ENCODE assay signal across 1 cellular context in the genomic region with DNA sequence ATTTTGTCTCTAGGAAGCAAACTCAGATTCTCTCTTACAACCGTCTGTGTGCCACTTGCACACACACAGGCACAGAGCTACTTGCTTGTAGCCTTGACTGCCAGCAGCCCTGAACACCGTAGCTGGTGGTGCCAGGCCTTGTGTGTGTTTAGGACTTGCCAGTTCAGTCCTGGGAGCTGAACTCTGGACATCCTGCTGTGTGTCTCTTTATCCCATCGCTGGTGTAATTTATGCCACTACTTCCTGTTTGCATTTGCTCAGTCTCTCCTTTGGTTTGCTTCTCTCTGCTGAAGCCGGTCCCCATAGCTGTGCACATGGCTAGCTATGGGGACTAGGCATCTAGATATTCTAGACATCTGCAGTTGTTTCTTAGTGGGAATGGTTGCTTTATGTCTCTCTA.
TF ChIP-seq lines count a peak whose summit lies in the region.

No MANE protein-coding gene starts in this region.

TF ChIP-seq in HepG2, 621 proteins besides CTCF, POLR2A, EP300 and RAD21 (continued from another document and continues in another):
- TF ChIP-seq, protein P1, sequence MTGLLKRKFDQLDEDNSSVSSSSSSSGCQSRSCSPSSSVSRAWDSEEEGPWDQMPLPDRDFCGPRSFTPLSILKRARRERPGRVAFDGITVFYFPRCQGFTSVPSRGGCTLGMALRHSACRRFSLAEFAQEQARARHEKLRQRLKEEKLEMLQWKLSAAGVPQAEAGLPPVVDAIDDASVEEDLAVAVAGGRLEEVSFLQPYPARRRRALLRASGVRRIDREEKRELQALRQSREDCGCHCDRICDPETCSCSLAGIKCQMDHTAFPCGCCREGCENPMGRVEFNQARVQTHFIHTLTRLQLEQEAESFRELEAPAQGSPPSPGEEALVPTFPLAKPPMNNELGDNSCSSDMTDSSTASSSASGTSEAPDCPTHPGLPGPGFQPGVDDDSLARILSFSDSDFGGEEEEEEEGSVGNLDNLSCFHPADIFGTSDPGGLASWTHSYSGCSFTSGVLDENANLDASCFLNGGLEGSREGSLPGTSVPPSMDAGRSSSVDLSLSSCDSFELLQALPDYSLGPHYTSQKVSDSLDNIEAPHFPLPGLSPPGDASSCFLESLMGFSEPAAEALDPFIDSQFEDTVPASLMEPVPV (CRISPR knock-in tag; IDR thresholded peaks at IDR 0.05), result no peak
- TF ChIP-seq EHMT2 (IDR thresholded peaks at IDR 0.05; ENCODE audit: borderline replicate concordance, low read depth, low read length) (no peak), ZNF101 (CRISPR knock-in tag; IDR thresholded peaks at IDR 0.05; ENCODE audit: borderline replicate concordance, low read depth) (no peak), ZNF496 (CRISPR knock-in tag; IDR thresholded peaks at IDR 0.05; ENCODE audit: insufficient replicate concordance) (no peak), SP1 (IDR thresholded peaks at IDR 0.05) (no peak), SP1 (CRISPR knock-in tag; IDR thresholded peaks at IDR 0.05) (no peak), ZNF501 (CRISPR knock-in tag; IDR thresholded peaks at IDR 0.05) (no peak), ZFP37 (CRISPR knock-in tag; IDR thresholded peaks at IDR 0.05; ENCODE audit: borderline replicate concordance) (no peak), ZNF143 (CRISPR knock-in tag; IDR thresholded peaks at IDR 0.05) (no peak), TRIM24 (CRISPR knock-in tag; IDR thresholded peaks at IDR 0.05) (no peak), ZFP36L2 (CRISPR knock-in tag; IDR thresholded peaks at IDR 0.05) (no peak), CAMTA2 (CRISPR knock-in tag; IDR thresholded peaks at IDR 0.05; ENCODE audit: borderline replicate concordance) (no peak), ZC3H13 (CRISPR knock-in tag; IDR thresholded peaks at IDR 0.05) (no peak), ZNF672 (CRISPR knock-in tag; IDR thresholded peaks at IDR 0.05) (no peak), ZNF329 (CRISPR knock-in tag; IDR thresholded peaks at IDR 0.05; ENCODE audit: low read depth) (no peak), PHF5A (CRISPR knock-in tag; IDR thresholded peaks at IDR 0.05; ENCODE audit: low read depth, unreplicated experiment) (no peak), DR1 (CRISPR knock-in tag; IDR thresholded peaks at IDR 0.05) (no peak), ZNF317 (CRISPR knock-in tag; IDR thresholded peaks at IDR 0.05) (no peak), ZNF549 (CRISPR knock-in tag; IDR thresholded peaks at IDR 0.05) (no peak), ZNF781 (CRISPR knock-in tag; IDR thresholded peaks at IDR 0.05; ENCODE audit: borderline replicate concordance, not compliant biosample characterization) (no peak), JARID2 (CRISPR knock-in tag; IDR thresholded peaks at IDR 0.05; ENCODE audit: insufficient replicate concordance) (no peak), ZFP82 (CRISPR knock-in tag; IDR thresholded peaks at IDR 0.05; ENCODE audit: borderline replicate concordance) (no peak), ZNF562 (CRISPR knock-in tag; IDR thresholded peaks at IDR 0.05; ENCODE audit: borderline replicate concordance) (no peak)
- TF ChIP-seq, protein P2, sequence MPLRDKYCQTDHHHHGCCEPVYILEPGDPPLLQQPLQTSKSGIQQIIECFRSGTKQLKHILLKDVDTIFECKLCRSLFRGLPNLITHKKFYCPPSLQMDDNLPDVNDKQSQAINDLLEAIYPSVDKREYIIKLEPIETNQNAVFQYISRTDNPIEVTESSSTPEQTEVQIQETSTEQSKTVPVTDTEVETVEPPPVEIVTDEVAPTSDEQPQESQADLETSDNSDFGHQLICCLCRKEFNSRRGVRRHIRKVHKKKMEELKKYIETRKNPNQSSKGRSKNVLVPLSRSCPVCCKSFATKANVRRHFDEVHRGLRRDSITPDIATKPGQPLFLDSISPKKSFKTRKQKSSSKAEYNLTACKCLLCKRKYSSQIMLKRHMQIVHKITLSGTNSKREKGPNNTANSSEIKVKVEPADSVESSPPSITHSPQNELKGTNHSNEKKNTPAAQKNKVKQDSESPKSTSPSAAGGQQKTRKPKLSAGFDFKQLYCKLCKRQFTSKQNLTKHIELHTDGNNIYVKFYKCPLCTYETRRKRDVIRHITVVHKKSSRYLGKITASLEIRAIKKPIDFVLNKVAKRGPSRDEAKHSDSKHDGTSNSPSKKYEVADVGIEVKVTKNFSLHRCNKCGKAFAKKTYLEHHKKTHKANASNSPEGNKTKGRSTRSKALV (CRISPR knock-in tag; IDR thresholded peaks at IDR 0.05), result no peak
- TF ChIP-seq, protein P3, sequence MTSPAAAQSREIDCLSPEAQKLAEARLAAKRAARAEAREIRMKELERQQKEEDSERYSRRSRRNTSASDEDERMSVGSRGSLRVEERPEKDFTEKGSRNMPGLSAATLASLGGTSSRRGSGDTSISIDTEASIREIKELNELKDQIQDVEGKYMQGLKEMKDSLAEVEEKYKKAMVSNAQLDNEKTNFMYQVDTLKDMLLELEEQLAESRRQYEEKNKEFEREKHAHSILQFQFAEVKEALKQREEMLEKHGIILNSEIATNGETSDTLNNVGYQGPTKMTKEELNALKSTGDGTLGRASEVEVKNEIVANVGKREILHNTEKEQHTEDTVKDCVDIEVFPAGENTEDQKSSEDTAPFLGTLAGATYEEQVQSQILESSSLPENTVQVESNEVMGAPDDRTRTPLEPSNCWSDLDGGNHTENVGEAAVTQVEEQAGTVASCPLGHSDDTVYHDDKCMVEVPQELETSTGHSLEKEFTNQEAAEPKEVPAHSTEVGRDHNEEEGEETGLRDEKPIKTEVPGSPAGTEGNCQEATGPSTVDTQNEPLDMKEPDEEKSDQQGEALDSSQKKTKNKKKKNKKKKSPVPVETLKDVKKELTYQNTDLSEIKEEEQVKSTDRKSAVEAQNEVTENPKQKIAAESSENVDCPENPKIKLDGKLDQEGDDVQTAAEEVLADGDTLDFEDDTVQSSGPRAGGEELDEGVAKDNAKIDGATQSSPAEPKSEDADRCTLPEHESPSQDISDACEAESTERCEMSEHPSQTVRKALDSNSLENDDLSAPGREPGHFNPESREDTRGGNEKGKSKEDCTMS (CRISPR knock-in tag; conservative IDR thresholded peaks at IDR 0.05), result no peak
- TF ChIP-seq, protein P4, sequence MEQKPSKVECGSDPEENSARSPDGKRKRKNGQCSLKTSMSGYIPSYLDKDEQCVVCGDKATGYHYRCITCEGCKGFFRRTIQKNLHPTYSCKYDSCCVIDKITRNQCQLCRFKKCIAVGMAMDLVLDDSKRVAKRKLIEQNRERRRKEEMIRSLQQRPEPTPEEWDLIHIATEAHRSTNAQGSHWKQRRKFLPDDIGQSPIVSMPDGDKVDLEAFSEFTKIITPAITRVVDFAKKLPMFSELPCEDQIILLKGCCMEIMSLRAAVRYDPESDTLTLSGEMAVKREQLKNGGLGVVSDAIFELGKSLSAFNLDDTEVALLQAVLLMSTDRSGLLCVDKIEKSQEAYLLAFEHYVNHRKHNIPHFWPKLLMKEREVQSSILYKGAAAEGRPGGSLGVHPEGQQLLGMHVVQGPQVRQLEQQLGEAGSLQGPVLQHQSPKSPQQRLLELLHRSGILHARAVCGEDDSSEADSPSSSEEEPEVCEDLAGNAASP (CRISPR knock-in tag; IDR thresholded peaks at IDR 0.05; ENCODE audit: borderline replicate concordance), result peak; percentile 12; the same call in 1 of the 2 replicates
- TF ChIP-seq, protein P5, sequence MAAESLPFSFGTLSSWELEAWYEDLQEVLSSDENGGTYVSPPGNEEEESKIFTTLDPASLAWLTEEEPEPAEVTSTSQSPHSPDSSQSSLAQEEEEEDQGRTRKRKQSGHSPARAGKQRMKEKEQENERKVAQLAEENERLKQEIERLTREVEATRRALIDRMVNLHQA (CRISPR knock-in tag; IDR thresholded peaks at IDR 0.05), result no peak
- TF ChIP-seq, protein P6, sequence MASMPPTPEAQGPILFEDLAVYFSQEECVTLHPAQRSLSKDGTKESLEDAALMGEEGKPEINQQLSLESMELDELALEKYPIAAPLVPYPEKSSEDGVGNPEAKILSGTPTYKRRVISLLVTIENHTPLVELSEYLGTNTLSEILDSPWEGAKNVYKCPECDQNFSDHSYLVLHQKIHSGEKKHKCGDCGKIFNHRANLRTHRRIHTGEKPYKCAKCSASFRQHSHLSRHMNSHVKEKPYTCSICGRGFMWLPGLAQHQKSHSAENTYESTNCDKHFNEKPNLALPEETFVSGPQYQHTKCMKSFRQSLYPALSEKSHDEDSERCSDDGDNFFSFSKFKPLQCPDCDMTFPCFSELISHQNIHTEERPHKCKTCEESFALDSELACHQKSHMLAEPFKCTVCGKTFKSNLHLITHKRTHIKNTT (CRISPR knock-in tag; IDR thresholded peaks at IDR 0.05), result no peak
- TF ChIP-seq, protein P7, sequence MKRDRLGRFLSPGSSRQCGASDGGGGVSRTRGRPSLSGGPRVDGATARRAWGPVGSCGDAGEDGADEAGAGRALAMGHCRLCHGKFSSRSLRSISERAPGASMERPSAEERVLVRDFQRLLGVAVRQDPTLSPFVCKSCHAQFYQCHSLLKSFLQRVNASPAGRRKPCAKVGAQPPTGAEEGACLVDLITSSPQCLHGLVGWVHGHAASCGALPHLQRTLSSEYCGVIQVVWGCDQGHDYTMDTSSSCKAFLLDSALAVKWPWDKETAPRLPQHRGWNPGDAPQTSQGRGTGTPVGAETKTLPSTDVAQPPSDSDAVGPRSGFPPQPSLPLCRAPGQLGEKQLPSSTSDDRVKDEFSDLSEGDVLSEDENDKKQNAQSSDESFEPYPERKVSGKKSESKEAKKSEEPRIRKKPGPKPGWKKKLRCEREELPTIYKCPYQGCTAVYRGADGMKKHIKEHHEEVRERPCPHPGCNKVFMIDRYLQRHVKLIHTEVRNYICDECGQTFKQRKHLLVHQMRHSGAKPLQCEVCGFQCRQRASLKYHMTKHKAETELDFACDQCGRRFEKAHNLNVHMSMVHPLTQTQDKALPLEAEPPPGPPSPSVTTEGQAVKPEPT (CRISPR knock-in tag; IDR thresholded peaks at IDR 0.05; ENCODE audit: low read depth), result no peak
- TF ChIP-seq, protein P8, sequence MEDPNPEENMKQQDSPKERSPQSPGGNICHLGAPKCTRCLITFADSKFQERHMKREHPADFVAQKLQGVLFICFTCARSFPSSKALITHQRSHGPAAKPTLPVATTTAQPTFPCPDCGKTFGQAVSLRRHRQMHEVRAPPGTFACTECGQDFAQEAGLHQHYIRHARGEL (CRISPR knock-in tag; IDR thresholded peaks at IDR 0.05), result no peak
- TF ChIP-seq, protein P9, sequence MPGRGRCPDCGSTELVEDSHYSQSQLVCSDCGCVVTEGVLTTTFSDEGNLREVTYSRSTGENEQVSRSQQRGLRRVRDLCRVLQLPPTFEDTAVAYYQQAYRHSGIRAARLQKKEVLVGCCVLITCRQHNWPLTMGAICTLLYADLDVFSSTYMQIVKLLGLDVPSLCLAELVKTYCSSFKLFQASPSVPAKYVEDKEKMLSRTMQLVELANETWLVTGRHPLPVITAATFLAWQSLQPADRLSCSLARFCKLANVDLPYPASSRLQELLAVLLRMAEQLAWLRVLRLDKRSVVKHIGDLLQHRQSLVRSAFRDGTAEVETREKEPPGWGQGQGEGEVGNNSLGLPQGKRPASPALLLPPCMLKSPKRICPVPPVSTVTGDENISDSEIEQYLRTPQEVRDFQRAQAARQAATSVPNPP (CRISPR knock-in tag; IDR thresholded peaks at IDR 0.05), result no peak
- TF ChIP-seq, protein P10, sequence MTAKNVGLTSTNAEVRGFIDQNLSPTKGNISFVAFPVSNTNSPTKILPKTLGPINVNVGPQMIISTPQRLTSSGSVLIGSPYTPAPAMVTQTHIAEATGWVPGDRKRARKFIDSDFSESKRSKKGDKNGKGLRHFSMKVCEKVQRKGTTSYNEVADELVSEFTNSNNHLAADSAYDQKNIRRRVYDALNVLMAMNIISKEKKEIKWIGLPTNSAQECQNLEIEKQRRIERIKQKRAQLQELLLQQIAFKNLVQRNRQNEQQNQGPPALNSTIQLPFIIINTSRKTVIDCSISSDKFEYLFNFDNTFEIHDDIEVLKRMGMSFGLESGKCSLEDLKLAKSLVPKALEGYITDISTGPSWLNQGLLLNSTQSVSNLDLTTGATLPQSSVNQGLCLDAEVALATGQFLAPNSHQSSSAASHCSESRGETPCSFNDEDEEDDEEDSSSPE (CRISPR knock-in tag; IDR thresholded peaks at IDR 0.05), result no peak
- TF ChIP-seq, protein P11, sequence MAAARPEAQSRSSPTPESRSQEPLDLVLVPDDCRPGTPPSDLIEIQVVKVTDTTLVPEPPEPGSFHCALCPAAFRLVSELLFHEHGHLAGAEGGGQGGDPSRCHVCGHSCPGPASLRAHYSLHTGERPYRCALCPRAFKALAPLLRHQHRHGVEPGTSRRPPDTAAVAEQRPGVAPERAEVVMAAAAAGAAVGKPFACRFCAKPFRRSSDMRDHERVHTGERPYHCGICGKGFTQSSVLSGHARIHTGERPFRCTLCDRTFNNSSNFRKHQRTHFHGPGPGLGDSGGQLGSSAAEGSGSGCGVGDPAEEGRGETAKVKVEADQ (CRISPR knock-in tag; IDR thresholded peaks at IDR 0.05; ENCODE audit: borderline replicate concordance), result no peak
- TF ChIP-seq, protein P12, sequence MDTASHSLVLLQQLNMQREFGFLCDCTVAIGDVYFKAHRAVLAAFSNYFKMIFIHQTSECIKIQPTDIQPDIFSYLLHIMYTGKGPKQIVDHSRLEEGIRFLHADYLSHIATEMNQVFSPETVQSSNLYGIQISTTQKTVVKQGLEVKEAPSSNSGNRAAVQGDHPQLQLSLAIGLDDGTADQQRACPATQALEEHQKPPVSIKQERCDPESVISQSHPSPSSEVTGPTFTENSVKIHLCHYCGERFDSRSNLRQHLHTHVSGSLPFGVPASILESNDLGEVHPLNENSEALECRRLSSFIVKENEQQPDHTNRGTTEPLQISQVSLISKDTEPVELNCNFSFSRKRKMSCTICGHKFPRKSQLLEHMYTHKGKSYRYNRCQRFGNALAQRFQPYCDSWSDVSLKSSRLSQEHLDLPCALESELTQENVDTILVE (CRISPR knock-in tag; IDR thresholded peaks at IDR 0.05), result peak; percentile 61
- TF ChIP-seq, protein P13, sequence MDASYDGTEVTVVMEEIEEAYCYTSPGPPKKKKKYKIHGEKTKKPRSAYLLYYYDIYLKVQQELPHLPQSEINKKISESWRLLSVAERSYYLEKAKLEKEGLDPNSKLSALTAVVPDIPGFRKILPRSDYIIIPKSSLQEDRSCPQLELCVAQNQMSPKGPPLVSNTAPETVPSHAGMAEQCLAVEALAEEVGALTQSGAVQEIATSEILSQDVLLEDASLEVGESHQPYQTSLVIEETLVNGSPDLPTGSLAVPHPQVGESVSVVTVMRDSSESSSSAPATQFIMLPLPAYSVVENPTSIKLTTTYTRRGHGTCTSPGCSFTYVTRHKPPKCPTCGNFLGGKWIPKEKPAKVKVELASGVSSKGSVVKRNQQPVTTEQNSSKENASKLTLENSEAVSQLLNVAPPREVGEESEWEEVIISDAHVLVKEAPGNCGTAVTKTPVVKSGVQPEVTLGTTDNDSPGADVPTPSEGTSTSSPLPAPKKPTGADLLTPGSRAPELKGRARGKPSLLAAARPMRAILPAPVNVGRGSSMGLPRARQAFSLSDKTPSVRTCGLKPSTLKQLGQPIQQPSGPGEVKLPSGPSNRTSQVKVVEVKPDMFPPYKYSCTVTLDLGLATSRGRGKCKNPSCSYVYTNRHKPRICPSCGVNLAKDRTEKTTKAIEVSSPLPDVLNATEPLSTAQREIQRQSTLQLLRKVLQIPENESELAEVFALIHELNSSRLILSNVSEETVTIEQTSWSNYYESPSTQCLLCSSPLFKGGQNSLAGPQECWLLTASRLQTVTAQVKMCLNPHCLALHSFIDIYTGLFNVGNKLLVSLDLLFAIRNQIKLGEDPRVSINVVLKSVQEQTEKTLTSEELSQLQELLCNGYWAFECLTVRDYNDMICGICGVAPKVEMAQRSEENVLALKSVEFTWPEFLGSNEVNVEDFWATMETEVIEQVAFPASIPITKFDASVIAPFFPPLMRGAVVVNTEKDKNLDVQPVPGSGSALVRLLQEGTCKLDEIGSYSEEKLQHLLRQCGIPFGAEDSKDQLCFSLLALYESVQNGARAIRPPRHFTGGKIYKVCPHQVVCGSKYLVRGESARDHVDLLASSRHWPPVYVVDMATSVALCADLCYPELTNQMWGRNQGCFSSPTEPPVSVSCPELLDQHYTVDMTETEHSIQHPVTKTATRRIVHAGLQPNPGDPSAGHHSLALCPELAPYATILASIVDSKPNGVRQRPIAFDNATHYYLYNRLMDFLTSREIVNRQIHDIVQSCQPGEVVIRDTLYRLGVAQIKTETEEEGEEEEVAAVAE (CRISPR knock-in tag; IDR thresholded peaks at IDR 0.05; ENCODE audit: borderline replicate concordance), result no peak
